In the genomic region with DNA sequence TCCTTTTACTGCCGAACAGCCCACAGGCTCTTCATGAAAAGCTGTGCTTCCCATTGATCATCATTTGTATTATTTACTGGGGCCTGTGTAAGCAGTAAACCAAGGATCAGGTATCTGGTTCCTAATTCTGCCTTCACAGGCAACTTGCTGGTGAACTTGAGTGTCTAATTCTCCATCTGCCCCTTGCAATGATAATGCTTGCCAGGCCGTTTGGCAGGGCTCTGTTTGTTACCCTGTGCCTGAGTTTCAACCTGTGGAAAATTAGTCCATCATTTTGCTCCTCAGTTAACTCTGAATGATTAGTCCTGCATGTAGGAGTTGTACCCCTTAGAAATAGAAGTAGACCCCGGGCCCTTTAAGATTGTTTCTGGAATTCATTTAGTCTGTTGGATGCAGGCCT, we compare ENCODE assay signal across 17 cellular contexts.
"Had no signal": no experiment of that assay in that cellular context is flagged by ENCODE, and none has a peak within 500 bp of the region (broad histone marks: within the 10 kb centered on the region; RNA-seq: fewer than 3 reads in every experiment).

No MANE protein-coding gene starts in this region.

- H3K27ac ChIP-seq: HL-60, KMS-11 had no signal

- ATAC-seq: K562 had no signal

- H3K9me3 ChIP-seq: SK-N-SH had no signal

- DNase-seq: Kasumi-1, MM.1S, NCI-H1092 treated with DMSO at 0.1 percent for 48 hours, NCI-H1436 treated with DMSO at 0.1 percent for 48 hours, NCI-H1694, NCI-H187 treated with DMSO at 0.1 percent for 48 hours, NCI-H2029 treated with DMSO at 0.1 percent for 48 hours, NCI-H226, NCI-H526, NCI-H82, RPMI8226, SHP77, SK-N-SH, SW 1271 had no signal

- H3K4me3 ChIP-seq: K562 had no signal
